Comparison of ENCODE assay signal across 30 cellular contexts in the genomic region with DNA sequence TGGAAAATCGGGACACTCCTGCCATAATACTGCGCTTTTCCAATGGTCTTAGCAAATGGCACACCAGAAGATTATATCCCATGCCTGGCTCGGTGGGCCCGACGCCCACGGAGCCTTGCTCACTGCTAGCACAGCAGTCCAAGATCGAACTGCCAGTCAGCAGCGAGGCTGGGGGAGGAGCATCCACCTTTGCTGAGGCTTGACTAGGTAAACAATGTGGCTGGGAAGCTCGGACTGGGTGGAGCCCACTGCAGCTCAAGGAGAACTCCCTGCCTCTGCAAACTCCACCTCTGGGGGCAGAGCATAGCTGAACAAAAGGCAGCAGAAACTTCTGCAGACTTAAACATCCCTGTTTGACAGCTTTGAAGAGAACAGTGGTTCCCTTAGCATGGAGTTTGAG. TPM values are rescaled to one million over a fixed set of nuclear protein-coding genes. Genes with fewer than 3 reads are reported as not detected.
A peak's percentile ranks its signal among the peaks of the same experiment; 100 is the strongest.
DNase-seq lines count a peak whose midpoint lies in the region; ATAC-seq and TF ChIP-seq lines count a peak whose summit lies in the region.
"Had no signal": no experiment of that assay in that cellular context is flagged by ENCODE, and none has a peak within 500 bp of the region (broad histone marks: within the 10 kb centered on the region; RNA-seq: fewer than 3 reads in every experiment).

No MANE protein-coding gene starts in this region.

- CTCF ChIA-PET in Calu3 (lab: Charles Lee) = no interaction called here
- CTCF ChIA-PET in PC-3 (lab: Charles Lee) = no interaction called here

- no peak overlapping the region for H3K9ac ChIP-seq in PC-3 (ENCODE audit: low read length)

- H3K4me1 Mint-ChIP-seq in Calu3 (ENCODE audit: low read depth, unreplicated experiment) = no peaks in the 10 kb centered on the region
- H3K4me1 Mint-ChIP-seq: activated CD4-positive, alpha-beta T cell treated with anti-CD3 and anti-CD28 coated beads, Interleukin-2, amount 10 ng/mL, durations not matched to agents 7 days and 5 days had no signal

- H3K9me3 Mint-ChIP-seq in Calu3 (ENCODE audit: low read depth, unreplicated experiment) = no peaks in the 10 kb centered on the region
- H3K9me3 Mint-ChIP-seq: activated CD4-positive, alpha-beta T cell treated with anti-CD3 and anti-CD28 coated beads, Interleukin-2, amount 10 ng/mL, durations not matched to agents 7 days and 5 days had no signal

- intact Hi-C loops in Calu3 (cut with micrococcal nuclease; ENCODE audit: unreplicated experiment) (loop anchor here (10.0 kb wide), 1 partner anchor 185 kb away; the partner anchor contains the start of gene FAR1), PC-3 (cut with micrococcal nuclease) (no loop called here), cardiac septum (cut with DNase I) (no loop called here)

- no peak for TF ChIP-seq CTCF in Calu3 (IDR thresholded peaks at IDR 0.05; ENCODE audit: unreplicated experiment)
- TF ChIP-seq CTCF in PC-3 (conservative IDR thresholded peaks at IDR 0.05; ENCODE audit: low read depth, low read length) = no peak

- no peaks in the 10 kb centered on the region for H3K36me3 ChIP-seq in PC-3 (ENCODE audit: low read depth, low read length)
- H3K36me3 ChIP-seq: thoracic aorta, WERI-Rb-1 had no signal

- H3K9me3 ChIP-seq in PC-3 (ENCODE audit: low read length) = no peaks in the 10 kb centered on the region
- H3K9me3 ChIP-seq: thoracic aorta had no signal

- H3K27ac Mint-ChIP-seq in Calu3 (ENCODE audit: unreplicated experiment) = no peak overlapping the region
- H3K27ac Mint-ChIP-seq: activated CD4-positive, alpha-beta T cell treated with anti-CD3 and anti-CD28 coated beads, Interleukin-2, amount 10 ng/mL, durations not matched to agents 7 days and 5 days; activated T-cell treated with anti-CD3 and anti-CD28 coated beads, Interleukin-2, amount 50 U/mL, for 72 hours; CD8-positive, alpha-beta T cell; natural killer cell treated with Interleukin-12 subunit alpha and Interleukin-12 subunit beta and Interleukin-15 and Interleukin-18, amount 100 ng/mL, for 72 hours had no signal

- peak overlapping the region; percentile 35; the same call in 1 of the 2 replicates for H3K4me3 ChIP-seq in PC-3 (ENCODE audit: low read length)
- H3K4me3 ChIP-seq: thoracic aorta had no signal

- POLR2A ChIA-PET in PC-3 (lab: Charles Lee; ENCODE audit: unreplicated experiment) = no interaction called here

- no TSS peak for BruUV-seq in Calu3 (replicated peaks; lab: Mats Ljungman, UMichigan)
- no TSS peak for BruUV-seq in PC-3 (replicated peaks; lab: Mats Ljungman, UMichigan)

- H3K4me1 ChIP-seq in PC-3 (ENCODE audit: insufficient read depth, low read length) = no peaks in the 10 kb centered on the region

- DNase-seq in Calu3 (peak; percentile 39), HuH-7 (ENCODE audit: low spot score) (peak; percentile 33), PC-3 (peak; percentile 61), left kidney (ENCODE audit: low read depth, low spot score) (peak; percentile 4), cardiac septum (ENCODE audit: low spot score) (no peak), NCI-H2107 (lab: John Stamatoyannopoulos, UW) (no peak)
- DNase-seq in activated CD4-positive, CD25-positive, alpha-beta regulatory T cell treated with anti-CD3 and anti-CD28 coated beads, Interleukin-2, amount 50 U/mL, for 72 hours = no peak
- DNase-seq: activated CD4-positive, alpha-beta T cell treated with anti-CD3 and anti-CD28 coated beads, Interleukin-2, amount 10 ng/mL, durations not matched to agents 7 days and 5 days; activated naive CD4-positive, alpha-beta T cell; activated T-cell treated with anti-CD3 and anti-CD28 coated beads, Interleukin-2, amount 50 U/mL, for 72 hours; AML-193; CD8-positive, alpha-beta T cell; DMS79; GDM1; H7; KG1; left ventricle myocardium superior; midbrain; NCI-H146; NCI-H226; Right ventricle myocardium superior; stimulated activated naive CD8-positive, alpha-beta T cell treated with anti-CD3 and anti-CD28 coated beads, Interleukin-15, Interleukin-2, amounts not matched to agents 100 U/mL and 50 U/mL, for 24 hours; T-helper 9 cell; WERI-Rb-1 had no signal

- no peaks in the 10 kb centered on the region for H4K20me1 ChIP-seq in PC-3 (ENCODE audit: low read length)

- H3K4me3 Mint-ChIP-seq in Calu3 (ENCODE audit: low read depth, unreplicated experiment) = no peak overlapping the region
- H3K4me3 Mint-ChIP-seq: activated CD4-positive, alpha-beta T cell treated with anti-CD3 and anti-CD28 coated beads, Interleukin-2, amount 10 ng/mL, durations not matched to agents 7 days and 5 days; activated T-cell treated with anti-CD3 and anti-CD28 coated beads, Interleukin-2, amount 50 U/mL, for 72 hours; CD8-positive, alpha-beta T cell; natural killer cell treated with Interleukin-12 subunit alpha and Interleukin-12 subunit beta and Interleukin-15 and Interleukin-18, amount 100 ng/mL, for 72 hours had no signal

- peaks cover 30% of the 10 kb centered on the region for H3K27me3 Mint-ChIP-seq in Calu3 (ENCODE audit: unreplicated experiment)

- no peak overlapping the region for H3K27ac ChIP-seq in PC-3 (ENCODE audit: low read length)
- H3K27ac ChIP-seq: thoracic aorta, WERI-Rb-1 had no signal

- peak overlapping the region; percentile 54; the same call in 1 of the 2 replicates for H3K4me2 ChIP-seq in PC-3 (ENCODE audit: low read length)

- H3F3A ChIP-seq in PC-3 (ENCODE audit: low read length, unreplicated experiment) = no peaks in the 10 kb centered on the region

- peak; percentile 84 for ATAC-seq in PC-3
- ATAC-seq: activated T-cell treated with anti-CD3 and anti-CD28 coated beads, Interleukin-2, amount 50 U/mL, for 72 hours; CD8-positive, alpha-beta T cell; left ventricle myocardium superior; natural killer cell treated with Interleukin-12 subunit alpha and Interleukin-12 subunit beta and Interleukin-15 and Interleukin-18, amount 100 ng/mL, for 72 hours; stimulated activated naive CD8-positive, alpha-beta T cell treated with anti-CD3 and anti-CD28 coated beads, Interleukin-15, Interleukin-2, amounts not matched to agents 100 U/mL and 50 U/mL, for 24 hours had no signal

- no peaks in the 10 kb centered on the region for H3K27me3 ChIP-seq in PC-3 (ENCODE audit: low read length)

- no peaks in the 10 kb centered on the region for H3K9me2 ChIP-seq in PC-3 (replicated peaks; ENCODE audit: low read length)

- no peaks in the 10 kb centered on the region for H3K79me2 ChIP-seq in PC-3 (ENCODE audit: low read length)

- no peaks in the 10 kb centered on the region for H3K36me3 Mint-ChIP-seq in Calu3 (ENCODE audit: insufficient read depth, unreplicated experiment)
- H3K36me3 Mint-ChIP-seq: CD8-positive, alpha-beta T cell had no signal

- H2AFZ ChIP-seq in PC-3 (ENCODE audit: low read length) = peak overlapping the region; percentile 55; the same call in 1 of the 2 replicates

RNA-seq across cellular contexts. Expression of gene PTH, which starts 15.6 kb away (rescaled TPM):
- total RNA-seq in Calu3 (2022) (not detected in 2 replicates), PC-3 (2014; rRNA removed) (not detected in 2 replicates), cardiac septum (not detected)
- total RNA-seq: activated CD4-positive, alpha-beta T cell treated with anti-CD3 and anti-CD28 coated beads, Interleukin-2, amount 10 ng/mL, durations not matched to agents 7 days and 5 days; activated T-cell treated with anti-CD3 and anti-CD28 coated beads, Interleukin-2, amount 50 U/mL, for 72 hours; CD8-positive, alpha-beta T cell; dermis microvascular lymphatic vessel endothelial cell; fibroblast of lung; H7; HT1080; left ventricle myocardium superior; natural killer cell treated with Interleukin-12 subunit alpha and Interleukin-12 subunit beta and Interleukin-15 and Interleukin-18, amount 100 ng/mL, for 72 hours; omental fat pad; Right ventricle myocardium superior; thoracic aorta had no signal

RNA-seq across cellular contexts. Expression of gene BTBD10, which starts 17.2 kb away (rescaled TPM):
- total RNA-seq in Calu3 (2022) (29.7 and 33.3 TPM in 2 replicates), PC-3 (2014; rRNA removed) (30.2 and 32.5 TPM in 2 replicates), cardiac septum (31.3 TPM)

Comparison
In these comparisons a context has a peak if more than half of its experiments do, and no peak if none do; other contexts are left out.
1. DNase-seq: peak in Calu3 (single experiment), HuH-7 (single experiment), PC-3 (single experiment) and left kidney (single experiment); none in cardiac septum (single experiment), activated CD4-positive, CD25-positive, alpha-beta regulatory T cell treated with anti-CD3 and anti-CD28 coated beads, Interleukin-2, amount 50 U/mL, for 72 hours (single experiment) and NCI-H2107 (single experiment).